ENCODE assay signal across 8 cellular contexts in the genomic region with DNA sequence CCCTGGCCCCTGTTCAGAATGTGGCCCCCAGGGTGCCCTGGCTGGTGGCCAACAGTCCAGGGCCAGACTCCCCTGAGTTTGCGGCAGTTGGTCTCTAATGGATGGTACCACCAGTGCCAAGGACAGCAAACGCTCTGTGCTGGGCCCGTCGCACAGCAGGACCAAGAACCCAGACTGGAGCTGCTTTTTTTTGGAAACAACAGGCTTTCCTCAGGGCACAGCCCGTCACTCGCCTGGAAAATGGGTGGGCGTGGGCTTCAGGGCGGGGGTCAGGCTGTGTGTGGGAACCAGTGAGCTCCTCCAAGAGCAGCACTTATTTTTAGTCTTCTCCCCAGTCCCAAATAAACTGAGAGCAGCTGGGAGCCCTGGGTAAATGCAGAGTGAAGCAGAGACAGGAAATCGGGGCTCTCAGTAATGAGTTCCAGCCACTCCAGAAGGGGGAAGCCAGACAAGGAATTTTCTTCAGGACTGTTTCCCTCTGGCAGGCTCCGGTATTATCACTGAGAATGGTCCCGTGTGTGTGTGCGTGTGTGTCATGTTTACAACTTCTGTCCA.
DNase-seq lines count a peak whose midpoint lies in the region; ATAC-seq and TF ChIP-seq lines count a peak whose summit lies in the region.

No MANE protein-coding gene starts in this region.

- POLR2A ChIA-PET in AG04449 (lab: Yijun Ruan, JAX): interaction anchor here (0.5 to 1.6 kb wide), 3 partner anchors 61 to 401 kb away, joined by 3 read pairs; no protein-coding TSS in a partner anchor
- POLR2A ChIA-PET in PC-3 (lab: Charles Lee; ENCODE audit: unreplicated experiment): interaction anchor here (0.5 kb wide), 1 partner anchor 70 kb away, joined by 3 read pairs; no protein-coding TSS in a partner anchor

- H4K20me1 ChIP-seq in osteoblast (ENCODE audit: insufficient read depth, low read length): no peaks in the 10 kb centered on the region
- H4K20me1 ChIP-seq in PC-3 (ENCODE audit: low read length): no peaks in the 10 kb centered on the region

- TF ChIP-seq CTCF in AG04449 (IDR thresholded peaks at IDR 0.05; ENCODE audit: insufficient read depth, low read length, missing control alignments) (no peak), foreskin keratinocyte (conservative IDR thresholded peaks at IDR 0.05) (no peak), osteoblast (IDR thresholded peaks at IDR 0.05; ENCODE audit: extremely low read depth, low read depth, low read length) (no peak), PC-3 (conservative IDR thresholded peaks at IDR 0.05; ENCODE audit: low read depth, low read length) (no peak)

- H3F3A ChIP-seq in PC-3 (ENCODE audit: low read length, unreplicated experiment): no peaks in the 10 kb centered on the region

- no peaks in the 10 kb centered on the region for H3K9me2 ChIP-seq in PC-3 (replicated peaks; ENCODE audit: low read length)

- H3K4me3 ChIP-seq in AG04449 (ENCODE audit: low read depth, low read length) (peak overlapping the region; percentile 62), SJCRH30 (peak overlapping the region; percentile 47), osteoblast (ENCODE audit: insufficient read depth, low read length) (peak overlapping the region; percentile 68), PC-3 (ENCODE audit: low read length) (no peak overlapping the region)

- H3K79me2 ChIP-seq in osteoblast (ENCODE audit: insufficient read depth, low read length) (no peaks in the 10 kb centered on the region), PC-3 (ENCODE audit: low read length) (no peaks in the 10 kb centered on the region)

- peak overlapping the region; percentile 81 for H3K4me2 ChIP-seq in osteoblast (ENCODE audit: insufficient read depth, low read length)
- no peak overlapping the region for H3K4me2 ChIP-seq in PC-3 (ENCODE audit: low read length)

- CTCF ChIA-PET in AG04449 (lab: Yijun Ruan, JAX): interaction anchor here (0.6 to 12.8 kb wide), 8 partner anchors 26 to 604 kb away, joined by 3 to 262 read pairs (median 4); partner anchors contain the start of genes CYB5R2 and EIF3F
- CTCF ChIA-PET in PC-3 (lab: Charles Lee): no interaction called here

- ATAC-seq in foreskin keratinocyte (peak; percentile 32), HG02571 (IDR thresholded peaks at IDR 0.05; ENCODE audit: unreplicated experiment) (no peak), HG02870 (IDR thresholded peaks at IDR 0.05; ENCODE audit: unreplicated experiment) (no peak), PC-3 (no peak)

- H3K9me3 ChIP-seq in SJCRH30 (replicated peaks) (no peaks in the 10 kb centered on the region), osteoblast (ENCODE audit: low read depth, low read length) (no peaks in the 10 kb centered on the region), PC-3 (ENCODE audit: low read length) (no peaks in the 10 kb centered on the region)

- peaks cover 25% of the 10 kb centered on the region for H3K4me1 ChIP-seq in SJCRH30
- H3K4me1 ChIP-seq in foreskin keratinocyte: peaks cover 25% of the 10 kb centered on the region
- H3K4me1 ChIP-seq in osteoblast (ENCODE audit: insufficient read depth, low read length): peaks cover 82% of the 10 kb centered on the region
- H3K4me1 ChIP-seq in PC-3 (ENCODE audit: insufficient read depth, low read length): peaks cover 40% of the 10 kb centered on the region

- peak overlapping the region; percentile 87 for H2AFZ ChIP-seq in osteoblast (ENCODE audit: low read length)
- H2AFZ ChIP-seq in PC-3 (ENCODE audit: low read length): no peak overlapping the region

- intact Hi-C loops in PC-3 (cut with micrococcal nuclease): loop anchor here (10.0 kb wide), 1 partner anchor 432 kb away; no protein-coding TSS in a partner anchor

- H3K27me3 ChIP-seq in SJCRH30 (no peaks in the 10 kb centered on the region; the same call in none of the 2 replicates), foreskin keratinocyte (no peaks in the 10 kb centered on the region), osteoblast (ENCODE audit: insufficient read depth, low read length) (no peaks in the 10 kb centered on the region), PC-3 (ENCODE audit: low read length) (no peaks in the 10 kb centered on the region)

- no peaks in the 10 kb centered on the region for H3K36me3 ChIP-seq in SJCRH30
- H3K36me3 ChIP-seq in osteoblast (ENCODE audit: insufficient read depth, low read length): no peaks in the 10 kb centered on the region
- no peaks in the 10 kb centered on the region for H3K36me3 ChIP-seq in PC-3 (ENCODE audit: low read depth, low read length)

- peak overlapping the region; percentile 74 for H3K27ac ChIP-seq in SJCRH30
- no peak overlapping the region for H3K27ac ChIP-seq in foreskin keratinocyte
- peak overlapping the region; percentile 75 for H3K27ac ChIP-seq in osteoblast (ENCODE audit: low read depth, low read length)
- H3K27ac ChIP-seq in PC-3 (ENCODE audit: low read length): no peak overlapping the region

- DNase-seq in AG04449 (ENCODE audit: low read depth, low spot score) (no peak), SJCRH30 (peak; percentile 31 to 55), foreskin keratinocyte (no peak), osteoblast (ENCODE audit: insufficient read length, low spot score, missing footprints) (peak; percentile 58), NCI-H774 (lab: John Stamatoyannopoulos, UW) (no peak), PC-3 (no peak)

- no peak overlapping the region for H3K9ac ChIP-seq in PC-3 (ENCODE audit: low read length)

- no TSS peak for BruUV-seq in PC-3 (replicated peaks; lab: Mats Ljungman, UMichigan)

Comparison
In these comparisons a context has a peak if more than half of its experiments do, and no peak if none do; other contexts are left out.
1. DNase-seq: peak in SJCRH30 (2 of 2) and osteoblast (single experiment); none in AG04449 (single experiment), foreskin keratinocyte (0 of 2), NCI-H774 (single experiment) and PC-3 (single experiment).
2. H3K27ac ChIP-seq: peak in SJCRH30 (single experiment) and osteoblast (single experiment); none in foreskin keratinocyte (single experiment) and PC-3 (single experiment).